ENCODE assay signal across 25 cellular contexts in genomic region chr6:79612457-79612856, GRCh38. TPM values are rescaled to one million over a fixed set of nuclear protein-coding genes. Genes with fewer than 3 reads are reported as not detected.
A peak's percentile ranks its signal among the peaks of the same experiment; 100 is the strongest.
DNase-seq lines count a peak whose midpoint lies in the region; ATAC-seq and TF ChIP-seq lines count a peak whose summit lies in the region.
"Had no signal": no experiment of that assay in that cellular context is flagged by ENCODE, and none has a peak within 500 bp of the region (broad histone marks: within the 10 kb centered on the region; RNA-seq: fewer than 3 reads in every experiment).

No MANE protein-coding gene starts in this region.

- H3K27me3 ChIP-seq in MM.1S (replicated peaks; ENCODE audit: insufficient read depth, low read length) = no peaks in the 10 kb centered on the region
- H3K27me3 ChIP-seq: BE2C; BLaER1 treated with 17β-estradiol and CSF1 and Interleukin-3, amounts not matched to agents 10 nM and 100 nM had no signal

- peaks cover 32% of the 10 kb centered on the region for H3F3A ChIP-seq in MM.1S (ENCODE audit: insufficient read depth, low read length)

- peaks cover 4% of the 10 kb centered on the region in 2 donors for H3K9me3 Mint-ChIP-seq in stimulated activated naive B cell treated with anti-CD40 and anti-IgM and Interleukin-4, amounts not matched to agents 10 μg/mL and 1 μg/mL and 100 μg/mL, for 72 hours
- no peaks in the 10 kb centered on the region for H3K9me3 Mint-ChIP-seq in WTC11
- H3K9me3 Mint-ChIP-seq: CD4-positive, alpha-beta T cell; CD8-positive, alpha-beta memory T cell had no signal

- peaks cover 6 to 7% of the 10 kb centered on the region in 2 donors for H3K27me3 Mint-ChIP-seq in stimulated activated naive B cell treated with anti-CD40 and anti-IgM and Interleukin-4, amounts not matched to agents 10 μg/mL and 1 μg/mL and 100 μg/mL, for 72 hours
- no peaks in the 10 kb centered on the region for H3K27me3 Mint-ChIP-seq in WTC11 (ENCODE audit: low read depth)

- H3K36me3 ChIP-seq in MM.1S (replicated peaks; ENCODE audit: insufficient read depth, low read length) = no peaks in the 10 kb centered on the region
- H3K36me3 ChIP-seq: BE2C; BLaER1 treated with 17β-estradiol and CSF1 and Interleukin-3, amounts not matched to agents 10 nM and 100 nM had no signal

- H3K27ac ChIP-seq in MM.1S (ENCODE audit: low read length) = no peak overlapping the region; the same call in 1 of the 2 replicates
- H3K27ac ChIP-seq: A549; BLaER1 treated with 17β-estradiol and CSF1 and Interleukin-3, amounts not matched to agents 10 nM and 100 nM; GM23248 had no signal

- no peaks in the 10 kb centered on the region for H3K36me3 Mint-ChIP-seq in stimulated activated naive B cell treated with anti-CD40 and anti-IgM and Interleukin-4, amounts not matched to agents 10 μg/mL and 1 μg/mL and 100 μg/mL, for 72 hours
- no peaks in the 10 kb centered on the region for H3K36me3 Mint-ChIP-seq in WTC11
- H3K36me3 Mint-ChIP-seq: CD14-positive monocyte; CD8-positive, alpha-beta memory T cell had no signal

- DNase-seq in COR-L47 (lab: John Stamatoyannopoulos, UW) (peak; percentile 10), MM.1S (no peak), WTC11 (ENCODE audit: low spot score) (no peak), COLO829 (ENCODE audit: low spot score) (no peak), GM20000 (ENCODE audit: low spot score) (no peak)
- DNase-seq in stimulated activated naive B cell treated with anti-CD40 and anti-IgM and Interleukin-4, amounts not matched to agents 10 μg/mL and 1 μg/mL and 100 μg/mL, for 72 hours = no peak
- DNase-seq: 8988T; ACHN; AML-193; BE2C; CD4-positive, alpha-beta T cell; CD8-positive, alpha-beta memory T cell; DMS 273 treated with DMSO at 0.1 percent for 48 hours; DMS79; EL; GDM1; GM23248; H7; HCEC 1CT had no signal

- H3K4me1 ChIP-seq in MM.1S (ENCODE audit: low read length) = peaks cover 55% of the 10 kb centered on the region
- H3K4me1 ChIP-seq: BLaER1 treated with 17β-estradiol and CSF1 and Interleukin-3, amounts not matched to agents 10 nM and 100 nM had no signal

- ATAC-seq in SK-N-SH treated with all-trans-retinoic acid at 6 μM for 48 hours = peak; percentile 53
- no peak for ATAC-seq in stimulated activated naive B cell treated with anti-CD40 and anti-IgM and Interleukin-4, amounts not matched to agents 10 μg/mL and 1 μg/mL and 100 μg/mL, for 72 hours (replicated peaks)
- no peak for ATAC-seq in WTC11
- no peak for ATAC-seq in GM19467 (IDR thresholded peaks at IDR 0.05; ENCODE audit: unreplicated experiment)
- ATAC-seq: A549, GM12878 had no signal

- no peaks in the 10 kb centered on the region for H3K9me2 ChIP-seq in MM.1S (replicated peaks; ENCODE audit: insufficient read depth, low read length)

- peak overlapping the region; percentile 80 for H3K27ac Mint-ChIP-seq in stimulated activated naive B cell treated with anti-CD40 and anti-IgM and Interleukin-4, amounts not matched to agents 10 μg/mL and 1 μg/mL and 100 μg/mL, for 72 hours
- H3K27ac Mint-ChIP-seq in WTC11 = no peak overlapping the region
- H3K27ac Mint-ChIP-seq: CD14-positive monocyte; CD4-positive, alpha-beta T cell; CD8-positive, alpha-beta memory T cell had no signal

- H3K4me1 Mint-ChIP-seq in stimulated activated naive B cell treated with anti-CD40 and anti-IgM and Interleukin-4, amounts not matched to agents 10 μg/mL and 1 μg/mL and 100 μg/mL, for 72 hours = no peaks in the 10 kb centered on the region
- peaks cover 14% of the 10 kb centered on the region for H3K4me1 Mint-ChIP-seq in WTC11
- H3K4me1 Mint-ChIP-seq: CD14-positive monocyte; CD8-positive, alpha-beta memory T cell had no signal

- H2AFZ ChIP-seq in MM.1S (ENCODE audit: low read length) = no peak overlapping the region
- H2AFZ ChIP-seq: GM23248 had no signal

- H3K79me2 ChIP-seq in MM.1S (ENCODE audit: low read length) = no peaks in the 10 kb centered on the region

- no peak overlapping the region for H3K4me3 ChIP-seq in MM.1S (ENCODE audit: low read length)
- H3K4me3 ChIP-seq: A549; BLaER1 treated with 17β-estradiol and CSF1 and Interleukin-3, amounts not matched to agents 10 nM and 100 nM; GM12878; GM23248 had no signal

- H3K9ac ChIP-seq in MM.1S (ENCODE audit: low read length) = no peak overlapping the region
- H3K9ac ChIP-seq: BLaER1 treated with 17β-estradiol and CSF1 and Interleukin-3, amounts not matched to agents 10 nM and 100 nM; GM23248 had no signal

- no peaks in the 10 kb centered on the region for H3K9me3 ChIP-seq in MM.1S (replicated peaks; ENCODE audit: insufficient read depth, low read length)
- H3K9me3 ChIP-seq: A549; BE2C; BLaER1 treated with 17β-estradiol and CSF1 and Interleukin-3, amounts not matched to agents 10 nM and 100 nM had no signal

- H3K4me2 ChIP-seq in MM.1S (ENCODE audit: low read depth, low read length) = peak overlapping the region; percentile 14; the same call in 1 of the 2 replicates
- H3K4me2 ChIP-seq: A549; BLaER1 treated with 17β-estradiol and CSF1 and Interleukin-3, amounts not matched to agents 10 nM and 100 nM had no signal

- CTCF ChIA-PET in WTC11 (lab: Charles Lee) = interaction anchor here (0.6 kb wide), 1 partner anchor 27 kb away, joined by 3 read pairs; no protein-coding TSS in a partner anchor

- POLR2A ChIA-PET in WTC11 (lab: Charles Lee) = interaction anchor here (0.8 kb wide), 1 partner anchor 75 kb away, joined by 3 read pairs; the partner anchor contains the start of gene LCA5

- no peaks in the 10 kb centered on the region for H4K20me1 ChIP-seq in MM.1S (ENCODE audit: insufficient read depth, low read length)
- H4K20me1 ChIP-seq: BLaER1 treated with 17β-estradiol and CSF1 and Interleukin-3, amounts not matched to agents 10 nM and 100 nM had no signal

- no peak for TF ChIP-seq CTCF in MM.1S (IDR thresholded peaks at IDR 0.05; ENCODE audit: low read length)
- no peak for TF ChIP-seq CTCF in WTC11 (IDR thresholded peaks at IDR 0.05)
- no peak for TF ChIP-seq CTCF in GM20000 (IDR thresholded peaks at IDR 0.05; ENCODE audit: extremely low read depth, missing control alignments)

- no peak overlapping the region for H3K4me3 Mint-ChIP-seq in stimulated activated naive B cell treated with anti-CD40 and anti-IgM and Interleukin-4, amounts not matched to agents 10 μg/mL and 1 μg/mL and 100 μg/mL, for 72 hours
- H3K4me3 Mint-ChIP-seq in WTC11 = no peak overlapping the region
- H3K4me3 Mint-ChIP-seq: CD14-positive monocyte; CD4-positive, alpha-beta T cell; CD8-positive, alpha-beta memory T cell had no signal

TF ChIP-seq in SK-N-SH treated with all-trans-retinoic acid at 6 μM for 48 hours, 23 proteins besides CTCF, POLR2A, EP300 and RAD21 (continues in another document):
- TF ChIP-seq TCF4 (CRISPR knock-in tag; IDR thresholded peaks at IDR 0.05; ENCODE audit: borderline replicate concordance) (peak; percentile 61; the same call in 1 of the 2 replicates), CSDC2 (CRISPR knock-in tag; IDR thresholded peaks at IDR 0.05) (no peak), TSHZ2 (CRISPR knock-in tag; IDR thresholded peaks at IDR 0.05) (no peak)

TF ChIP-seq in WTC11, 78 proteins besides CTCF, POLR2A, EP300 and RAD21 (continues in another document):
- no peak for TF ChIP-seq TEAD4 (CRISPR knock-in tag; IDR thresholded peaks at IDR 0.05)
- TF ChIP-seq EMX1 (CRISPR knock-in tag; IDR thresholded peaks at IDR 0.05) = no peak
- no peak for TF ChIP-seq ZSCAN18 (CRISPR knock-in tag; IDR thresholded peaks at IDR 0.05)
- no peak for TF ChIP-seq FOXP4 (CRISPR knock-in tag; IDR thresholded peaks at IDR 0.05)
- no peak for TF ChIP-seq ELF4 (CRISPR knock-in tag; IDR thresholded peaks at IDR 0.05; ENCODE audit: low read depth)

RNA-seq across cellular contexts. Expression of gene SH3BGRL2, which starts 18.7 kb away (rescaled TPM):
- 13.8 to 16.5 TPM (median 15.5 TPM) in 3 replicates for total RNA-seq in WTC11 (2021)
